ENCODE assay signal across 1 cellular context in genomic region chr1:42209516-42210370, GRCh38.
TF ChIP-seq lines count a peak whose summit lies in the region.

No MANE protein-coding gene starts in this region.

TF ChIP-seq in WTC11, 78 proteins besides CTCF, POLR2A, EP300 and RAD21 (continued from another document):
- no peak for TF ChIP-seq ATF6 (CRISPR knock-in tag; IDR thresholded peaks at IDR 0.05)
- TF ChIP-seq JAZF1 (CRISPR knock-in tag; IDR thresholded peaks at IDR 0.05) = no peak
- no peak for TF ChIP-seq ZNF532 (CRISPR knock-in tag; IDR thresholded peaks at IDR 0.05; ENCODE audit: borderline replicate concordance)
- no peak for TF ChIP-seq NFATC4 (CRISPR knock-in tag; IDR thresholded peaks at IDR 0.05)
- TF ChIP-seq FOXP1 (CRISPR knock-in tag; IDR thresholded peaks at IDR 0.05; ENCODE audit: borderline replicate concordance) = no peak
- TF ChIP-seq NR3C1 (CRISPR knock-in tag; conservative IDR thresholded peaks at IDR 0.05; ENCODE audit: low read depth) = no peak
- TF ChIP-seq CBFB (CRISPR knock-in tag; IDR thresholded peaks at IDR 0.05; ENCODE audit: low read depth) = no peak
- no peak for TF ChIP-seq ZBTB21 (CRISPR knock-in tag; IDR thresholded peaks at IDR 0.05; ENCODE audit: borderline replicate concordance)
